Comparison of ENCODE assay signal across 10 cellular contexts in genomic region chr19:17949956-17950309, GRCh38. TPM values are rescaled to one million over a fixed set of nuclear protein-coding genes. Genes with fewer than 3 reads are reported as not detected.
DNase-seq lines count a peak whose midpoint lies in the region; TF ChIP-seq lines count a peak whose summit lies in the region.
"Had no signal": no experiment of that assay in that cellular context is flagged by ENCODE, and none has a peak within 500 bp of the region (broad histone marks: within the 10 kb centered on the region; RNA-seq: fewer than 3 reads in every experiment).

No MANE protein-coding gene starts in this region.

- peaks cover under 1% of the 10 kb centered on the region for H3K36me3 Mint-ChIP-seq in activated T-cell treated with anti-CD3 and anti-CD28 coated beads, Interleukin-2, amount 50 U/mL, for 24 hours (ENCODE audit: low read depth)

- no peak overlapping the region for H3K9ac ChIP-seq in skeletal muscle satellite cell (ENCODE audit: low read depth, low read length)

- H3K27me3 Mint-ChIP-seq in activated T-cell treated with anti-CD3 and anti-CD28 coated beads, Interleukin-2, amount 50 U/mL, for 24 hours, result peaks cover 61% of the 10 kb centered on the region

- H3K4me1 Mint-ChIP-seq in activated T-cell treated with anti-CD3 and anti-CD28 coated beads, Interleukin-2, amount 50 U/mL, for 24 hours (ENCODE audit: low read depth), result peaks cover 54% of the 10 kb centered on the region

- no peak overlapping the region for H3K27ac ChIP-seq in brain microvascular endothelial cell
- H3K27ac ChIP-seq: colonic mucosa, VCaP had no signal

- in situ Hi-C loops in brain microvascular endothelial cell (cut with HindIII; ENCODE audit: low pct_ligation_motif_present, low sequenced_read_pairs), result loop anchor here (10.0 kb wide), 1 partner anchor 425 kb away; a partner anchor contains a TSS

- H3K9me3 ChIP-seq in skeletal muscle satellite cell (replicated peaks; ENCODE audit: low read length), result no peaks in the 10 kb centered on the region
- H3K9me3 ChIP-seq: colonic mucosa had no signal

- H3K4me1 ChIP-seq in skeletal muscle satellite cell (ENCODE audit: control insufficient read depth, insufficient read depth, low read length), result peaks cover 14% of the 10 kb centered on the region

- H3K27me3 ChIP-seq in skeletal muscle satellite cell (ENCODE audit: control insufficient read depth, insufficient read depth, low read length) (peaks cover 58% of the 10 kb centered on the region), brain microvascular endothelial cell (replicated peaks) (peaks cover 56% of the 10 kb centered on the region)

- no peak for TF ChIP-seq CTCF in brain microvascular endothelial cell (IDR thresholded peaks at IDR 0.05; ENCODE audit: low read depth, low read length, missing control alignments)

- H3K4me2 ChIP-seq in skeletal muscle satellite cell (ENCODE audit: low read length), result peak overlapping the region; percentile 15

- H3K4me3 Mint-ChIP-seq in activated T-cell treated with anti-CD3 and anti-CD28 coated beads, Interleukin-2, amount 50 U/mL, for 24 hours, result peak overlapping the region; percentile 56

- H3K4me3 ChIP-seq in skeletal muscle satellite cell (ENCODE audit: low read length) (no peak overlapping the region), brain microvascular endothelial cell (ENCODE audit: low read depth, low read length) (no peak overlapping the region)
- H3K4me3 ChIP-seq: colonic mucosa had no signal

- no peaks in the 10 kb centered on the region for H3K36me3 ChIP-seq in skeletal muscle satellite cell (ENCODE audit: insufficient read depth, low read length)
- no peaks in the 10 kb centered on the region for H3K36me3 ChIP-seq in brain microvascular endothelial cell (replicated peaks)
- H3K36me3 ChIP-seq: colonic mucosa had no signal

- H3K27ac Mint-ChIP-seq in activated T-cell treated with anti-CD3 and anti-CD28 coated beads, Interleukin-2, amount 50 U/mL, for 24 hours, result peak overlapping the region; percentile 41

- peak; percentile 42 for DNase-seq in activated T-cell treated with anti-CD3 and anti-CD28 coated beads, Interleukin-2, amount 50 U/mL, for 24 hours
- no peak for DNase-seq in activated T-cell treated with anti-CD3 and anti-CD28 coated beads for 4 hours
- DNase-seq in NCI-H510A (lab: John Stamatoyannopoulos, UW), result peak; percentile 57
- peak; percentile 42 for DNase-seq in cerebellar cortex (ENCODE audit: low spot score)
- no peak for DNase-seq in A172 (ENCODE audit: low spot score)
- DNase-seq in nucleus accumbens (lab: John Stamatoyannopoulos, UW), result no peak
- no peak for DNase-seq in brain microvascular endothelial cell
- DNase-seq: colonic mucosa had no signal

- no peaks in the 10 kb centered on the region for H3K9me3 Mint-ChIP-seq in activated T-cell treated with anti-CD3 and anti-CD28 coated beads, Interleukin-2, amount 50 U/mL, for 24 hours

RNA-seq across cellular contexts. Expression of gene KCNN1, which starts 17.0 kb away (rescaled TPM):
- 0.44 TPM in 1 of 2 replicates, not detected in the other for total RNA-seq in skeletal muscle satellite cell (2012; rRNA removed)
- total RNA-seq in A172 (2014; rRNA removed; shearing (Covaris generic)), result 0.14 TPM in 1 of 2 replicates, not detected in the other
- total RNA-seq: colonic mucosa had no signal

RNA-seq across cellular contexts. Expression of gene CCDC124, which starts 17.1 kb away (rescaled TPM):
- total RNA-seq in skeletal muscle satellite cell (2012; rRNA removed), result 29.2 and 29.9 TPM in 2 replicates
- 52.3 and 55.7 TPM in 2 replicates for total RNA-seq in A172 (2014; rRNA removed; shearing (Covaris generic))

RNA-seq across cellular contexts. Expression of gene ARRDC2, which starts 58.0 kb away (rescaled TPM):
- total RNA-seq in skeletal muscle satellite cell (2012; rRNA removed), result 12.7 and 15.2 TPM in 2 replicates
- total RNA-seq in A172 (2014; rRNA removed; shearing (Covaris generic)), result 7.4 and 12.2 TPM in 2 replicates

Comparison
In these comparisons a context has a peak if more than half of its experiments do, and no peak if none do; other contexts are left out.
1. DNase-seq: peak in activated T-cell treated with anti-CD3 and anti-CD28 coated beads, Interleukin-2, amount 50 U/mL, for 24 hours (single experiment), NCI-H510A (single experiment) and cerebellar cortex (single experiment); none in activated T-cell treated with anti-CD3 and anti-CD28 coated beads for 4 hours (single experiment), A172 (single experiment), nucleus accumbens (0 of 56) and brain microvascular endothelial cell (single experiment).